Comparison of ENCODE assay signal across 10 cellular contexts in genomic region chr4:69057620-69058409, GRCh38. TPM values are rescaled to one million over a fixed set of nuclear protein-coding genes. Genes with fewer than 3 reads are reported as not detected.
DNase-seq lines count a peak whose midpoint lies in the region; ATAC-seq lines count a peak whose summit lies in the region.
"Had no signal": no experiment of that assay in that cellular context is flagged by ENCODE, and none has a peak within 500 bp of the region (broad histone marks: within the 10 kb centered on the region; RNA-seq: fewer than 3 reads in every experiment).

No MANE protein-coding gene starts in this region.

- ATAC-seq in GM19438 (IDR thresholded peaks at IDR 0.05; ENCODE audit: low read depth, unreplicated experiment) (peak; percentile 73), HG03135 (IDR thresholded peaks at IDR 0.05; ENCODE audit: unreplicated experiment) (peak; percentile 71), left ventricle myocardium superior (no peak), HG03439 (IDR thresholded peaks at IDR 0.05; ENCODE audit: unreplicated experiment) (no peak)

- intact Hi-C loops in left ventricle myocardium superior (cut with micrococcal nuclease), result no loop called here

- DNase-seq in epidermal melanocyte (ENCODE audit: insufficient read length, low spot score), result peak; percentile 23
- peak; percentile 74 for DNase-seq in pons (ENCODE audit: low spot score)
- DNase-seq in Kasumi-1 (lab: John Stamatoyannopoulos, UW), result no peak
- no peak for DNase-seq in left ventricle myocardium superior
- DNase-seq in cerebellar cortex (ENCODE audit: low spot score), result no peak
- DNase-seq: activated CD4-positive, alpha-beta T cell treated with anti-CD3 and anti-CD28 coated beads for 1 hour; HCEC 1CT had no signal

RNA-seq across cellular contexts. Expression of gene UGT2B7, which starts 38.5 kb away (rescaled TPM):
- not detected for total RNA-seq in left ventricle myocardium superior

Comparison
In these comparisons a context has a peak if more than half of its experiments do, and no peak if none do; other contexts are left out.
1. ATAC-seq: peak in GM19438 (single experiment) and HG03135 (single experiment); none in left ventricle myocardium superior (single experiment) and HG03439 (single experiment).
2. DNase-seq: peak in epidermal melanocyte (single experiment) and pons (single experiment); none in Kasumi-1 (0 of 2), left ventricle myocardium superior (single experiment) and cerebellar cortex (single experiment).